10 cellular contexts compared by ENCODE assay signal in the genomic region with DNA sequence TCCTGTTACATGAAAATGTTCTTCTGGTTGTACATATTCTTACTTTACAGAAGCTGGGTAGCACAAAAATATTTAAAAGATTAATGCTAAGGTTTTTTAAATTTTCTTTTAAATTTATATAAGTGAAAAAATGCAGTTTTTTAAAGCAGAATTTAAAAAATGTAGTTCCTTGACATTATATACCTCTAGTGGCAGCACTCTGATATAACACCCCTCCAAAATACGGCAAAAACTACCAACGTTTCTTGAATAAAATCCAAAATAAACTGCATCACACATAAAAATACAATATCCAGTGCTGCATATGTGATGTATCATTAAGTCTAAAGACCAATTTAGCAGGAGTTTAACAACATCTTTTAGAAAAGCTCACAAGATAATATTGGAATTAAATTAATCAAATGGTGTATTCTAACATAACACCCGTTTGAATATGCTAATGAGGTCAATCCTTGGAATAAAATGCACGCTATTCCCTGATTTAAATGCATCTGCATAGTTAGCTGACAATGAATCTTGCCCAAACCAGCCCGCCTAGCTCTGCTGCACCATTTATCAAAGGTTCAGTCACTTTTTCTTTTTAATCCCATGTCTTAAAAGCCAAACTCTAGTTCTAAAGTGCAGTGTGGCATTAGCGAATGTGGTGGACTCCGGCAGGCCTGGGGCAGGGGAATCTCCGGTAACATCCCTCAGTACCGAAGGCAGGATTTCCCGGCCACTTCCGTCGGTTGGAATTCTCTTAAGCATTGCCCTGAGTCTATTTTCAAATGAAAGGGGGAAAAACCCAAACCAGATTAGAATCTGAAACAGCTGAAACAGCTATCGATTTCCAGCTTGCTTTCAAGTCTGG. TPM values are rescaled to one million over a fixed set of nuclear protein-coding genes. Genes with fewer than 3 reads are reported as not detected.
DNase-seq lines count a peak whose midpoint lies in the region; ATAC-seq and TF ChIP-seq lines count a peak whose summit lies in the region.
"Had no signal": no experiment of that assay in that cellular context is flagged by ENCODE, and none has a peak within 500 bp of the region (broad histone marks: within the 10 kb centered on the region; RNA-seq: fewer than 3 reads in every experiment).

No MANE protein-coding gene starts in this region.

- no peaks in the 10 kb centered on the region for H3K9me3 Mint-ChIP-seq in CD4-positive, alpha-beta T cell
- no peaks in the 10 kb centered on the region for H3K9me3 Mint-ChIP-seq in activated T-helper 2 cell treated with anti-CD3 and anti-CD28 coated beads, Interferon-gamma antibody, Interleukin-2, Interleukin-4, amounts not matched to agents 10 μg/mL and 5 μg/mL and 100 μg/mL, durations not matched to agents 14 hours and 24 hours and 36 hours
- H3K9me3 Mint-ChIP-seq in stimulated activated naive B cell treated with anti-CD40 and anti-IgM and Interleukin-4, amounts not matched to agents 10 μg/mL and 1 μg/mL and 100 μg/mL, for 72 hours, result no peaks in the 10 kb centered on the region

- H3K4me3 Mint-ChIP-seq in CD4-positive, alpha-beta T cell, result peak overlapping the region; percentile 76
- H3K4me3 Mint-ChIP-seq in activated T-helper 2 cell treated with anti-CD3 and anti-CD28 coated beads, Interferon-gamma antibody, Interleukin-2, Interleukin-4, amounts not matched to agents 10 μg/mL and 5 μg/mL and 100 μg/mL, durations not matched to agents 14 hours and 24 hours and 36 hours (ENCODE audit: low read depth), result peak overlapping the region; percentile 23
- H3K4me3 Mint-ChIP-seq in stimulated activated naive B cell treated with anti-CD40 and anti-IgM and Interleukin-4, amounts not matched to agents 10 μg/mL and 1 μg/mL and 100 μg/mL, for 72 hours, result no peak overlapping the region

- no peaks in the 10 kb centered on the region for H3K36me3 Mint-ChIP-seq in CD4-positive, alpha-beta T cell (ENCODE audit: low read depth)
- no peaks in the 10 kb centered on the region for H3K36me3 Mint-ChIP-seq in activated T-helper 2 cell treated with anti-CD3 and anti-CD28 coated beads, Interferon-gamma antibody, Interleukin-2, Interleukin-4, amounts not matched to agents 10 μg/mL and 5 μg/mL and 100 μg/mL, durations not matched to agents 14 hours and 24 hours and 36 hours (ENCODE audit: low read depth)
- H3K36me3 Mint-ChIP-seq in stimulated activated naive B cell treated with anti-CD40 and anti-IgM and Interleukin-4, amounts not matched to agents 10 μg/mL and 1 μg/mL and 100 μg/mL, for 72 hours, result no peaks in the 10 kb centered on the region

- no peak overlapping the region for H3K4me3 ChIP-seq in HFF-Myc (replicated peaks; ENCODE audit: low read depth, low read length)
- H3K4me3 ChIP-seq in right lobe of liver, result no peak overlapping the region

- CTCF ChIA-PET in CD4-positive, alpha-beta T cell (lab: Charles Lee), result no interaction called here

- H3K9me3 ChIP-seq in CD4-positive, alpha-beta T cell (ENCODE audit: control insufficient read depth, low read length), result no peaks in the 10 kb centered on the region
- no peaks in the 10 kb centered on the region for H3K9me3 ChIP-seq in right lobe of liver

- H3K27me3 Mint-ChIP-seq in CD4-positive, alpha-beta T cell, result peaks cover 68% of the 10 kb centered on the region
- peaks cover 29% of the 10 kb centered on the region for H3K27me3 Mint-ChIP-seq in activated T-helper 2 cell treated with anti-CD3 and anti-CD28 coated beads, Interferon-gamma antibody, Interleukin-2, Interleukin-4, amounts not matched to agents 10 μg/mL and 5 μg/mL and 100 μg/mL, durations not matched to agents 14 hours and 24 hours and 36 hours (ENCODE audit: low read depth)
- peaks cover 36 to 59% of the 10 kb centered on the region in 2 donors for H3K27me3 Mint-ChIP-seq in stimulated activated naive B cell treated with anti-CD40 and anti-IgM and Interleukin-4, amounts not matched to agents 10 μg/mL and 1 μg/mL and 100 μg/mL, for 72 hours

- intact Hi-C loops in CD4-positive, alpha-beta T cell (cut with DNase I, micrococcal nuclease), result no loop called here
- intact Hi-C loops in activated T-helper 2 cell treated with anti-CD3 and anti-CD28 coated beads, Interferon-gamma antibody, Interleukin-2, Interleukin-4, amounts not matched to agents 10 μg/mL and 5 μg/mL and 100 μg/mL, durations not matched to agents 14 hours and 24 hours and 36 hours (cut with micrococcal nuclease), result no loop called here
- intact Hi-C loops in right lobe of liver (cut with DNase I), result no loop called here

- no peak for ATAC-seq in CD4-positive, alpha-beta T cell (ENCODE audit: poor library complexity)
- no peak for ATAC-seq in right lobe of liver
- ATAC-seq in HG03159 (IDR thresholded peaks at IDR 0.05; ENCODE audit: unreplicated experiment), result no peak
- ATAC-seq in HG03139 (IDR thresholded peaks at IDR 0.05; ENCODE audit: unreplicated experiment), result no peak
- no peak for ATAC-seq in stimulated activated naive B cell treated with anti-CD40 and anti-IgM and Interleukin-4, amounts not matched to agents 10 μg/mL and 1 μg/mL and 100 μg/mL, for 72 hours (replicated peaks)

- H3K27me3 ChIP-seq in CD4-positive, alpha-beta T cell (ENCODE audit: control insufficient read depth, insufficient read depth, low read length), result peaks cover 42% of the 10 kb centered on the region
- H3K27me3 ChIP-seq in right lobe of liver, result peaks cover 5 to 31% of the 10 kb centered on the region in 2 donors

- TF ChIP-seq POLR2A in right lobe of liver (IDR thresholded peaks at IDR 0.05), result no peak

- POLR2A ChIA-PET in CD4-positive, alpha-beta T cell (lab: Charles Lee), result no interaction called here

- no peak for DNase-seq in CD4-positive, alpha-beta T cell
- no peak for DNase-seq in HFF-Myc (ENCODE audit: extremely low read depth, low read depth)
- DNase-seq in activated T-helper 2 cell treated with anti-CD3 and anti-CD28 coated beads, Interferon-gamma antibody, Interleukin-2, Interleukin-4, amounts not matched to agents 10 μg/mL and 5 μg/mL and 100 μg/mL, durations not matched to agents 14 hours and 24 hours and 36 hours (ENCODE audit: low spot score), result no peak
- no peak for DNase-seq in right lobe of liver
- no peak for DNase-seq in amygdala (lab: John Stamatoyannopoulos, UW)
- no peak for DNase-seq in stimulated activated naive B cell treated with anti-CD40 and anti-IgM and Interleukin-4, amounts not matched to agents 10 μg/mL and 1 μg/mL and 100 μg/mL, for 72 hours
- DNase-seq: activated CD4-positive, alpha-beta T cell treated with anti-CD3 and anti-CD28 coated beads, Interleukin-2, amount 50 U/mL, for 48 hours; NCI-H524 had no signal

- peaks cover 12% of the 10 kb centered on the region for H3K4me1 Mint-ChIP-seq in CD4-positive, alpha-beta T cell (ENCODE audit: low read depth)
- peaks cover 3% of the 10 kb centered on the region for H3K4me1 Mint-ChIP-seq in activated T-helper 2 cell treated with anti-CD3 and anti-CD28 coated beads, Interferon-gamma antibody, Interleukin-2, Interleukin-4, amounts not matched to agents 10 μg/mL and 5 μg/mL and 100 μg/mL, durations not matched to agents 14 hours and 24 hours and 36 hours (ENCODE audit: low read depth)
- H3K4me1 Mint-ChIP-seq in stimulated activated naive B cell treated with anti-CD40 and anti-IgM and Interleukin-4, amounts not matched to agents 10 μg/mL and 1 μg/mL and 100 μg/mL, for 72 hours, result no peaks in the 10 kb centered on the region

- no peak overlapping the region for H3K27ac Mint-ChIP-seq in CD4-positive, alpha-beta T cell
- no peak overlapping the region for H3K27ac Mint-ChIP-seq in activated T-helper 2 cell treated with anti-CD3 and anti-CD28 coated beads, Interferon-gamma antibody, Interleukin-2, Interleukin-4, amounts not matched to agents 10 μg/mL and 5 μg/mL and 100 μg/mL, durations not matched to agents 14 hours and 24 hours and 36 hours
- H3K27ac Mint-ChIP-seq in stimulated activated naive B cell treated with anti-CD40 and anti-IgM and Interleukin-4, amounts not matched to agents 10 μg/mL and 1 μg/mL and 100 μg/mL, for 72 hours, result no peak overlapping the region

- peaks cover 0 to 8% (median 0%) of the 10 kb centered on the region in 4 donors for H3K4me1 ChIP-seq in right lobe of liver

- 6% methylated on average over 13 of the region's 13 CpGs for WGBS in right lobe of liver (ENCODE audit: insufficient coverage, low coverage, low lambda C conversion rate, missing lambda C conversion rate)

- TF ChIP-seq CTCF in CD4-positive, alpha-beta T cell (IDR thresholded peaks at IDR 0.05), result peak; percentile 11
- TF ChIP-seq CTCF in HFF-Myc (IDR thresholded peaks at IDR 0.05; ENCODE audit: low read depth, low read length, missing control alignments) (peak; percentile 10), right lobe of liver (IDR thresholded peaks at IDR 0.05) (peak; percentile 8 to 20 (median 17))

- H3K27ac ChIP-seq in CD4-positive, alpha-beta T cell (ENCODE audit: low read depth, low read length), result no peak overlapping the region
- no peak overlapping the region for H3K27ac ChIP-seq in right lobe of liver

- no peaks in the 10 kb centered on the region for H3K36me3 ChIP-seq in right lobe of liver

RNA-seq across cellular contexts. Expression of gene TCERG1L, which starts 1.2 kb away (rescaled TPM):
- under 1 TPM in 1 of 2 experiments, not detected in 1; 0.06 TPM for total RNA-seq in CD4-positive, alpha-beta T cell
- 0.07 and 0.11 TPM in 2 replicates for total RNA-seq in activated T-helper 2 cell treated with anti-CD3 and anti-CD28 coated beads, Interferon-gamma antibody, Interleukin-2, Interleukin-4, amounts not matched to agents 10 μg/mL and 5 μg/mL and 100 μg/mL, durations not matched to agents 14 hours and 24 hours and 36 hours
- total RNA-seq in right lobe of liver, result not detected

Comparison
In these comparisons a context has a peak if more than half of its experiments do, and no peak if none do; other contexts are left out.
1. H3K4me3 Mint-ChIP-seq: peak in CD4-positive, alpha-beta T cell (single experiment) and activated T-helper 2 cell treated with anti-CD3 and anti-CD28 coated beads, Interferon-gamma antibody, Interleukin-2, Interleukin-4, amounts not matched to agents 10 μg/mL and 5 μg/mL and 100 μg/mL, durations not matched to agents 14 hours and 24 hours and 36 hours (single experiment); none in stimulated activated naive B cell treated with anti-CD40 and anti-IgM and Interleukin-4, amounts not matched to agents 10 μg/mL and 1 μg/mL and 100 μg/mL, for 72 hours (0 of 2).
2. Peak in every context shown above with its lines, with median percentiles within 50 percentile points of each other: CTCF ChIP-seq.